Comparison of ENCODE assay signal across 24 cellular contexts in genomic region chr2:46800625-46801024, GRCh38.
DNase-seq lines count a peak whose midpoint lies in the region; ATAC-seq and TF ChIP-seq lines count a peak whose summit lies in the region.
"Had no signal": no experiment of that assay in that cellular context is flagged by ENCODE, and none has a peak within 500 bp of the region (broad histone marks: within the 10 kb centered on the region; RNA-seq: fewer than 3 reads in every experiment).

No MANE protein-coding gene starts in this region.

- H3K27ac ChIP-seq in SK-N-SH (ENCODE audit: low read depth in 2 of 2, low read length in 1 of 2) (peak overlapping the region in 1 of 2 experiments; percentile 100; a peak in 2 of 4 replicates), lower lobe of right lung (no peak overlapping the region), tibial artery (peak overlapping the region; percentile 40 to 45), gastrocnemius medialis (no peak overlapping the region)
- H3K27ac ChIP-seq: 22Rv1, brain microvascular endothelial cell, epithelial cell of prostate, RWPE1, sigmoid colon, thoracic aorta had no signal

- no peaks in the 10 kb centered on the region for H3K36me3 ChIP-seq in SK-N-SH (replicated peaks in 1 of 2; ENCODE audit: control insufficient read depth in 1 of 2, insufficient read depth in 2 of 2, low read length in 1 of 2)
- no peaks in the 10 kb centered on the region for H3K36me3 ChIP-seq in adipocyte (ENCODE audit: control insufficient read depth, insufficient read depth, low read length, severe bottlenecking)
- no peaks in the 10 kb centered on the region for H3K36me3 ChIP-seq in lower lobe of right lung
- H3K36me3 ChIP-seq in tibial artery, result no peaks in the 10 kb centered on the region
- H3K36me3 ChIP-seq in gastrocnemius medialis, result no peaks in the 10 kb centered on the region
- H3K36me3 ChIP-seq: brain microvascular endothelial cell, sigmoid colon, thoracic aorta had no signal

- H3K9me2 ChIP-seq in SK-N-SH, result no peaks in the 10 kb centered on the region

- H2AFZ ChIP-seq in SK-N-SH (ENCODE audit: low read depth), result no peak overlapping the region

- H3K9me3 ChIP-seq in SK-N-SH, result no peaks in the 10 kb centered on the region
- H3K9me3 ChIP-seq in adipocyte (ENCODE audit: control insufficient read depth, low read length), result no peaks in the 10 kb centered on the region
- H3K9me3 ChIP-seq in lower lobe of right lung, result no peaks in the 10 kb centered on the region
- no peaks in the 10 kb centered on the region for H3K9me3 ChIP-seq in tibial artery
- H3K9me3 ChIP-seq in gastrocnemius medialis, result no peaks in the 10 kb centered on the region
- H3K9me3 ChIP-seq: sigmoid colon, thoracic aorta had no signal

- no peaks in the 10 kb centered on the region for H3K27me3 ChIP-seq in SK-N-SH (ENCODE audit: insufficient read depth)
- H3K27me3 ChIP-seq in adipocyte (replicated peaks; ENCODE audit: control insufficient read depth, insufficient read depth, low read length), result no peaks in the 10 kb centered on the region
- H3K27me3 ChIP-seq in lower lobe of right lung (ENCODE audit: low read depth), result no peaks in the 10 kb centered on the region
- H3K27me3 ChIP-seq in tibial artery, result no peaks in the 10 kb centered on the region
- no peaks in the 10 kb centered on the region for H3K27me3 ChIP-seq in gastrocnemius medialis
- H3K27me3 ChIP-seq: brain microvascular endothelial cell, sigmoid colon had no signal

- TF ChIP-seq EP300 in SK-N-SH (IDR thresholded peaks at IDR 0.05; ENCODE audit: borderline replicate concordance in 1 of 2, low read depth in 1 of 2, low read length in 1 of 2), result no peak

- H3K9ac ChIP-seq in SK-N-SH, result peak overlapping the region; percentile 17
- H3K9ac ChIP-seq in adipocyte (ENCODE audit: low read length), result peak overlapping the region; percentile 85

- in situ Hi-C loops in gastrocnemius medialis (cut with MboI; ENCODE audit: low sequenced_read_pairs in 4 of 4), result no loop called here

- TF ChIP-seq CTCF in SK-N-SH (IDR thresholded peaks at IDR 0.05) (no peak), lower lobe of right lung (IDR thresholded peaks at IDR 0.05) (no peak), tibial artery (IDR thresholded peaks at IDR 0.05) (no peak), gastrocnemius medialis (IDR thresholded peaks at IDR 0.05 in 4 of 5, conservative IDR thresholded peaks at IDR 0.05 in 1 of 5) (no peak)

- TF ChIP-seq POLR2A in gastrocnemius medialis (IDR thresholded peaks at IDR 0.05), result no peak

- H3K4me3 ChIP-seq in SK-N-SH (ENCODE audit: low read depth in 2 of 2, low read length in 1 of 2), result peak overlapping the region in 1 of 2 experiments; percentile 4; a peak in 1 of 4 replicates
- peak overlapping the region; percentile 77 for H3K4me3 ChIP-seq in adipocyte (ENCODE audit: low read length)
- H3K4me3 ChIP-seq in lower lobe of right lung, result no peak overlapping the region
- no peak overlapping the region for H3K4me3 ChIP-seq in tibial artery
- H3K4me3 ChIP-seq in gastrocnemius medialis, result no peak overlapping the region
- H3K4me3 ChIP-seq: sigmoid colon, thoracic aorta had no signal

- no peak for TF ChIP-seq RAD21 in SK-N-SH (IDR thresholded peaks at IDR 0.05; ENCODE audit: low read length)

- peak overlapping the region; percentile 46; the same call in 1 of the 2 replicates for H3K4me2 ChIP-seq in SK-N-SH

- intact Hi-C loops in lower lobe of right lung (cut with DNase I), result no loop called here
- intact Hi-C loops in tibial artery (cut with DNase I; ENCODE audit: low total_unique reads), result no loop called here
- intact Hi-C loops in gastrocnemius medialis (cut with DNase I; ENCODE audit: low total_unique reads), result no loop called here

- 95% methylated on average over 6 of the region's 7 CpGs for WGBS in SK-N-SH (ENCODE audit: low lambda C conversion rate)

- no peak for ATAC-seq in SK-N-SH treated with all-trans-retinoic acid at 6 μM for 48 hours
- ATAC-seq in lower lobe of right lung, result peak; percentile 16 to 24
- no peak for ATAC-seq in gastrocnemius medialis
- ATAC-seq in HG03135 (IDR thresholded peaks at IDR 0.05; ENCODE audit: unreplicated experiment), result no peak
- ATAC-seq: activated naive CD8-positive, alpha-beta T cell treated with anti-CD3 and anti-CD28 coated beads, Interleukin-2, amount 50 U/mL, for 24 hours had no signal

- no peak for DNase-seq in SK-N-SH
- no peak for DNase-seq in adipocyte (ENCODE audit: low read depth)
- DNase-seq in lower lobe of right lung, result no peak
- DNase-seq in tibial artery, result peak in 1 of 2 donors; percentile 70
- DNase-seq in gastrocnemius medialis, result no peak
- no peak for DNase-seq in putamen (ENCODE audit: low spot score)
- DNase-seq: activated naive CD8-positive, alpha-beta T cell treated with anti-CD3 and anti-CD28 coated beads, Interleukin-2, amount 50 U/mL, for 24 hours; activated T-cell treated with anti-CD3 and anti-CD28 coated beads, Interleukin-2, amount 50 U/mL, for 1 hour; brain microvascular endothelial cell; DMS153; HCEC 1CT; head of caudate nucleus; kidney; MV-4-11; NCI-H446; NCI-H774; sigmoid colon; stimulated activated naive CD4-positive, alpha-beta T cell treated with Interleukin-2 at 50 U/mL for 16 hours had no signal

- H3K4me1 ChIP-seq in SK-N-SH (ENCODE audit: control insufficient read depth in 1 of 2, insufficient read depth in 2 of 2, low read depth in 1 of 2, low read length in 1 of 2), result peaks cover 13 to 71% of the 10 kb centered on the region in 2 experiments; a peak in 3 of 4 replicates
- H3K4me1 ChIP-seq in adipocyte (ENCODE audit: control insufficient read depth, insufficient read depth, low read length), result peaks cover 72% of the 10 kb centered on the region
- H3K4me1 ChIP-seq in lower lobe of right lung, result no peaks in the 10 kb centered on the region
- peaks cover 0 to 58% (median 24%) of the 10 kb centered on the region in 4 donors for H3K4me1 ChIP-seq in tibial artery
- H3K4me1 ChIP-seq in gastrocnemius medialis, result peaks cover 0 to 10% of the 10 kb centered on the region in 2 donors

- CTCF ChIA-PET in SK-N-SH (lab: Yijun Ruan, JAX), result interaction anchor here (0.7 to 3.5 kb wide), 6 partner anchors 17 to 149 kb away, joined by 3 to 19 read pairs (median 6); no protein-coding TSS in a partner anchor

- H4K20me1 ChIP-seq in SK-N-SH (ENCODE audit: insufficient read depth), result no peaks in the 10 kb centered on the region

- 0 out of 2 replicates have a peak, but pooled peaks cover 3% of the 10 kb centered on the region for H3K79me2 ChIP-seq in SK-N-SH (ENCODE audit: insufficient read depth)

- peaks cover 44% of the 10 kb centered on the region for H3F3A ChIP-seq in SK-N-SH (replicated peaks; ENCODE audit: insufficient read depth)

- POLR2A ChIA-PET in SK-N-SH (lab: Yijun Ruan, JAX), result no interaction called here

TF ChIP-seq in SK-N-SH, 30 proteins besides CTCF, POLR2A, EP300 and RAD21 (continues in another document):
- TF ChIP-seq MXI1 (IDR thresholded peaks at IDR 0.05; ENCODE audit: low read depth, low read length), result no peak
- no peak for TF ChIP-seq RXRA (IDR thresholded peaks at IDR 0.05; ENCODE audit: borderline replicate concordance, low read depth)
- TF ChIP-seq SMC3 (IDR thresholded peaks at IDR 0.05; ENCODE audit: low read depth, low read length), result no peak
- no peak for TF ChIP-seq CHD2 (IDR thresholded peaks at IDR 0.05; ENCODE audit: low read length, partially characterized antibody)
- TF ChIP-seq GABPA (IDR thresholded peaks at IDR 0.05; ENCODE audit: low read depth), result no peak
- no peak for TF ChIP-seq TCF12 (IDR thresholded peaks at IDR 0.05)
- TF ChIP-seq NFIC (IDR thresholded peaks at IDR 0.05; ENCODE audit: borderline replicate concordance), result no peak
- TF ChIP-seq TEAD4 (IDR thresholded peaks at IDR 0.05; ENCODE audit: borderline replicate concordance, insufficient read depth), result no peak

TF ChIP-seq in SK-N-SH treated with all-trans-retinoic acid at 6 μM for 48 hours, 23 proteins besides CTCF, POLR2A, EP300 and RAD21 (continues in another document):
- no peak for TF ChIP-seq ESRRG (CRISPR knock-in tag; IDR thresholded peaks at IDR 0.05)
- TF ChIP-seq ZFP3 (CRISPR knock-in tag; IDR thresholded peaks at IDR 0.05), result no peak
- TF ChIP-seq POU6F1 (CRISPR knock-in tag; IDR thresholded peaks at IDR 0.05; ENCODE audit: borderline replicate concordance, low read depth), result no peak
- no peak for TF ChIP-seq TSHZ2 (CRISPR knock-in tag; IDR thresholded peaks at IDR 0.05)
- no peak for TF ChIP-seq ZC3H10 (CRISPR knock-in tag; IDR thresholded peaks at IDR 0.05)

Comparison
In these comparisons a context has a peak if more than half of its experiments do, and no peak if none do; other contexts are left out.
1. H3K27ac ChIP-seq: peak in tibial artery (2 of 2); none in lower lobe of right lung (single experiment) and gastrocnemius medialis (0 of 4).
2. ATAC-seq: peak in lower lobe of right lung (2 of 2); none in SK-N-SH treated with all-trans-retinoic acid at 6 μM for 48 hours (single experiment), gastrocnemius medialis (0 of 2) and HG03135 (single experiment).